21 cellular contexts compared by ENCODE assay signal in the genomic region with DNA sequence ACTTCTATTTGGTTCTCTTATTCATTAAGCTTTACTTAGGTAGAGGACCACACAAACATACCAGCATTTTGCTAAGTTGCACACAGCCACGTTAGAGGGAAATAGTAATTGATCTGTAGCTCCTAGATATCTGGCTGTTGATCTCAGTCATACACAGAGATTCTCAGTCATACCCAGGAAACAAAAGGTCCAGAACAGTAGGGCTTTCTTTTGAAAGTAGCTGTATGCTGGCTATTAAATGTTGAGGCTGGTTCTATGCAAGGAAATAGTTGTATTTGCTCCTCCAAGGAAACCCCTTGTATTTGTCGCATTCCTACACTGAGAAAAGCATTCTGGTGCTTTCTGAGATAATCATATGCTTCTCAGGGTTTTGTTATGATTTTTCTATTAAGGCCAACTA.
"Had no signal": no experiment of that assay in that cellular context is flagged by ENCODE, and none has a peak within 500 bp of the region (broad histone marks: within the 10 kb centered on the region; RNA-seq: fewer than 3 reads in every experiment).

No MANE protein-coding gene starts in this region.

- H3K36me3 Mint-ChIP-seq: activated naive CD8-positive, alpha-beta T cell treated with anti-CD3 and anti-CD28 coated beads, Interleukin-2, amount 10 ng/mL, durations not matched to agents 7 days and 5 days; naive B cell; type B pancreatic cell had no signal

- H3K4me3 ChIP-seq: mucosa of descending colon, ovary, spleen, suprapubic skin had no signal

- H3K27me3 ChIP-seq: brain microvascular endothelial cell, ovary, spleen, suprapubic skin had no signal

- DNase-seq: activated CD4-positive, alpha-beta T cell treated with anti-CD3 and anti-CD28 coated beads for 48 hours; activated CD4-positive, CD25-positive, alpha-beta regulatory T cell; activated CD8-positive, alpha-beta T cell treated with anti-CD3 and anti-CD28 coated beads, Interleukin-2, amount 10 ng/mL, durations not matched to agents 7 days and 5 days; activated naive CD4-positive, alpha-beta T cell treated with Interleukin-2 at 50 U/mL for 16 hours; activated naive CD8-positive, alpha-beta T cell treated with anti-CD3 and anti-CD28 coated beads, Interleukin-2, amount 10 ng/mL, durations not matched to agents 7 days and 5 days; activated T-cell treated with anti-CD3 and anti-CD28 coated beads, Interleukin-2, amount 50 U/mL, for 24 hours; anterior cingulate cortex; brain microvascular endothelial cell; effector memory CD4-positive, alpha-beta T cell; foreskin fibroblast; mucosa of descending colon; naive B cell; ovary; spleen; stimulated activated naive CD4-positive, alpha-beta T cell treated with Interleukin-2 at 50 U/mL for 16 hours; T1000 had no signal

- H3K36me3 ChIP-seq: brain microvascular endothelial cell, ovary, spleen, suprapubic skin had no signal

- H3K9me3 Mint-ChIP-seq: activated naive CD8-positive, alpha-beta T cell treated with anti-CD3 and anti-CD28 coated beads, Interleukin-2, amount 10 ng/mL, durations not matched to agents 7 days and 5 days; activated T-cell treated with anti-CD3 and anti-CD28 coated beads, Interleukin-2, amount 50 U/mL, for 24 hours; activated T-helper 2 cell treated with anti-CD3 and anti-CD28 coated beads, Interferon-gamma antibody, Interleukin-2, Interleukin-4, amounts not matched to agents 10 μg/mL and 5 μg/mL and 100 μg/mL, durations not matched to agents 14 hours and 24 hours and 36 hours; naive B cell; type B pancreatic cell had no signal

- H3K4me1 ChIP-seq: spleen, suprapubic skin had no signal

- FAIRE-seq: keratinocyte had no signal

- H3K4me3 Mint-ChIP-seq: activated CD8-positive, alpha-beta T cell treated with anti-CD3 and anti-CD28 coated beads, Interleukin-2, amount 10 ng/mL, durations not matched to agents 7 days and 5 days; activated naive CD8-positive, alpha-beta T cell treated with anti-CD3 and anti-CD28 coated beads, Interleukin-2, amount 10 ng/mL, durations not matched to agents 7 days and 5 days; activated T-cell treated with anti-CD3 and anti-CD28 coated beads, Interleukin-2, amount 50 U/mL, for 24 hours; naive B cell; type B pancreatic cell had no signal

- H3K27ac Mint-ChIP-seq: activated CD8-positive, alpha-beta T cell treated with anti-CD3 and anti-CD28 coated beads, Interleukin-2, amount 10 ng/mL, durations not matched to agents 7 days and 5 days; activated naive CD8-positive, alpha-beta T cell treated with anti-CD3 and anti-CD28 coated beads, Interleukin-2, amount 10 ng/mL, durations not matched to agents 7 days and 5 days; activated T-cell treated with anti-CD3 and anti-CD28 coated beads, Interleukin-2, amount 50 U/mL, for 24 hours; activated T-helper 2 cell treated with anti-CD3 and anti-CD28 coated beads, Interferon-gamma antibody, Interleukin-2, Interleukin-4, amounts not matched to agents 10 μg/mL and 5 μg/mL and 100 μg/mL, durations not matched to agents 14 hours and 24 hours and 36 hours; naive B cell; type B pancreatic cell had no signal

- H3K4me1 Mint-ChIP-seq: activated naive CD8-positive, alpha-beta T cell treated with anti-CD3 and anti-CD28 coated beads, Interleukin-2, amount 10 ng/mL, durations not matched to agents 7 days and 5 days; naive B cell had no signal

- H3K27ac ChIP-seq: brain microvascular endothelial cell, ovary, spleen, suprapubic skin had no signal

- ATAC-seq: activated CD8-positive, alpha-beta T cell treated with anti-CD3 and anti-CD28 coated beads, Interleukin-2, amount 10 ng/mL, durations not matched to agents 7 days and 5 days; left lobe of liver; mucosa of descending colon had no signal

- H3K9me3 ChIP-seq: mucosa of descending colon, ovary, spleen, suprapubic skin had no signal
